9 cellular contexts compared by ENCODE assay signal in genomic region chr16:67653131-67654068, GRCh38. TPM values are rescaled to one million over a fixed set of nuclear protein-coding genes. Genes with fewer than 3 reads are reported as not detected.
DNase-seq lines count a peak whose midpoint lies in the region; ATAC-seq and TF ChIP-seq lines count a peak whose summit lies in the region.
"Had no signal": no experiment of that assay in that cellular context is flagged by ENCODE, and none has a peak within 500 bp of the region (broad histone marks: within the 10 kb centered on the region; RNA-seq: fewer than 3 reads in every experiment).

No MANE protein-coding gene starts in this region.

- TF ChIP-seq RAD21 in Ishikawa (IDR thresholded peaks at IDR 0.05; ENCODE audit: low read depth) (no peak), neural cell (conservative IDR thresholded peaks at IDR 0.05) (no peak)

- no peaks in the 10 kb centered on the region for H3F3A ChIP-seq in neural cell (ENCODE audit: insufficient read depth, low read length, poor library complexity, severe bottlenecking)

- DNase-seq in AG20443 (ENCODE audit: low spot score) (peak; percentile 62), ecto neural progenitor cell (ENCODE audit: low spot score) (peak; percentile 63), NCI-H1092 treated with DMSO at 0.1 percent for 48 hours (lab: John Stamatoyannopoulos, UW) (no peak), superior temporal gyrus (ENCODE audit: extremely low spot score) (no peak)
- DNase-seq: tibial artery had no signal

- H3K27me3 ChIP-seq in neural cell (ENCODE audit: insufficient read depth, low read depth, low read length), result peaks cover 34% of the 10 kb centered on the region

- no peaks in the 10 kb centered on the region for H3K79me2 ChIP-seq in neural cell (replicated peaks; ENCODE audit: insufficient read depth, low read length)

- H3K9me2 ChIP-seq in neural cell (ENCODE audit: insufficient read depth, low read length), result no peaks in the 10 kb centered on the region

- H4K20me1 ChIP-seq in neural cell (ENCODE audit: insufficient read depth), result no peaks in the 10 kb centered on the region

- no peak overlapping the region for H2AFZ ChIP-seq in neural cell (ENCODE audit: low read depth, low read length)

- no peak overlapping the region for H3K27ac ChIP-seq in neural cell (ENCODE audit: low read length)
- H3K27ac ChIP-seq: tibial artery had no signal

- H3K36me3 ChIP-seq in neural cell (ENCODE audit: insufficient read depth, low read length), result no peaks in the 10 kb centered on the region

- no peak for TF ChIP-seq EP300 in Ishikawa (IDR thresholded peaks at IDR 0.05; ENCODE audit: borderline replicate concordance)
- TF ChIP-seq EP300 in neural cell (conservative IDR thresholded peaks at IDR 0.05; ENCODE audit: poor library complexity, severe bottlenecking), result no peak

- peak overlapping the region; percentile 97 for H3K4me3 ChIP-seq in neural cell (ENCODE audit: low read length)

- H3K9me3 ChIP-seq in neural cell (ENCODE audit: low read length), result no peaks in the 10 kb centered on the region
- H3K9me3 ChIP-seq: tibial artery had no signal

- ATAC-seq in HG03039 (IDR thresholded peaks at IDR 0.05; ENCODE audit: unreplicated experiment) (no peak), GM18517 (IDR thresholded peaks at IDR 0.05; ENCODE audit: unreplicated experiment) (no peak)

- peak overlapping the region; percentile 80 for H3K9ac ChIP-seq in neural cell (ENCODE audit: low read length)

- peak overlapping the region; percentile 37 for H3K4me2 ChIP-seq in neural cell (ENCODE audit: low read length)

- TF ChIP-seq CTCF in neural cell (IDR thresholded peaks at IDR 0.05; ENCODE audit: poor library complexity, severe bottlenecking), result peak; percentile 70

TF ChIP-seq in Ishikawa, 13 proteins besides CTCF, POLR2A, EP300 and RAD21:
- TF ChIP-seq TAF1 (IDR thresholded peaks at IDR 0.05; ENCODE audit: low read depth) (no peak), USF1 (IDR thresholded peaks at IDR 0.05) (no peak), ZBTB7A (IDR thresholded peaks at IDR 0.05; ENCODE audit: low read depth) (0 out of 2 replicates have a peak, but pooled peaks have one; percentile 14), REST (IDR thresholded peaks at IDR 0.05; ENCODE audit: low read depth) (peak; percentile 71), MAX (IDR thresholded peaks at IDR 0.05) (no peak), FOXM1 (IDR thresholded peaks at IDR 0.05; ENCODE audit: borderline replicate concordance, low read depth) (no peak), CEBPB (IDR thresholded peaks at IDR 0.05) (no peak), NFIC (IDR thresholded peaks at IDR 0.05) (no peak)

TF ChIP-seq in neural cell, 6 proteins besides CTCF, POLR2A, EP300 and RAD21:
- TF ChIP-seq REST (IDR thresholded peaks at IDR 0.05; ENCODE audit: borderline replicate concordance) (no peak), TAF1 (IDR thresholded peaks at IDR 0.05; ENCODE audit: low read depth) (no peak), EZH2 (IDR thresholded peaks at IDR 0.05; ENCODE audit: borderline replicate concordance, insufficient read depth, low read length, poor library complexity, severe bottlenecking) (no peak), MXI1 (conservative IDR thresholded peaks at IDR 0.05; ENCODE audit: poor library complexity, severe bottlenecking) (peak; percentile 78), POLR2AphosphoS5 (IDR thresholded peaks at IDR 0.05) (peak; percentile 62), SMC3 (conservative IDR thresholded peaks at IDR 0.05; ENCODE audit: poor library complexity) (peak; percentile 47)

RNA-seq across cellular contexts. Expression of gene ACD, which starts 6.7 kb away (rescaled TPM):
- 98.6 and 108 TPM in 2 replicates for polyA plus RNA-seq in neural cell
- polyA minus RNA-seq in neural cell, result 34.4 and 41.4 TPM in 2 replicates

RNA-seq across cellular contexts. Expression of gene PARD6A, which starts 7.4 kb away (rescaled TPM):
- 34.2 and 34.8 TPM in 2 replicates for polyA plus RNA-seq in neural cell
- 19.1 and 19.2 TPM in 2 replicates for polyA minus RNA-seq in neural cell

RNA-seq across cellular contexts. Expression of gene CARMIL2, which starts 8.5 kb away (rescaled TPM):
- polyA plus RNA-seq in neural cell, result 1.8 and 7.1 TPM in 2 replicates
- 2.4 and 2.7 TPM in 2 replicates for polyA minus RNA-seq in neural cell

RNA-seq across cellular contexts. Expression of gene ENKD1, which starts 13.2 kb away (rescaled TPM):
- polyA plus RNA-seq in neural cell, result 29.9 and 36.6 TPM in 2 replicates
- polyA minus RNA-seq in neural cell, result 10.2 and 10.5 TPM in 2 replicates

RNA-seq across cellular contexts. Expression of gene C16orf86, which starts 13.2 kb away (rescaled TPM):
- polyA plus RNA-seq in neural cell, result 1.4 and 2.4 TPM in 2 replicates
- polyA minus RNA-seq in neural cell, result 0.49 and 2.1 TPM in 2 replicates

Comparison
In these comparisons a context has a peak if more than half of its experiments do, and no peak if none do; other contexts are left out.
1. DNase-seq: peak in AG20443 (single experiment) and ecto neural progenitor cell (single experiment); none in NCI-H1092 treated with DMSO at 0.1 percent for 48 hours (single experiment) and superior temporal gyrus (single experiment).